15 cellular contexts compared by ENCODE assay signal in genomic region chr2:232310690-232311089, GRCh38.
DNase-seq lines count a peak whose midpoint lies in the region; ATAC-seq and TF ChIP-seq lines count a peak whose summit lies in the region.
"Had no signal": no experiment of that assay in that cellular context is flagged by ENCODE, and none has a peak within 500 bp of the region (broad histone marks: within the 10 kb centered on the region; RNA-seq: fewer than 3 reads in every experiment).

No MANE protein-coding gene starts in this region.

- H3K9me3 Mint-ChIP-seq in T-helper 1 cell treated with Interleukin-12 subunit alpha and Interleukin-12 subunit beta and Interleukin-4 antibody, amounts not matched to agents 30 μg/mL and 1 μg/mL, for 36 hours: peaks cover 27% of the 10 kb centered on the region
- peaks cover 6% of the 10 kb centered on the region for H3K9me3 Mint-ChIP-seq in neural crest cell

- no peak overlapping the region for H3K14ac ChIP-seq in IMR-90 (replicated peaks; ENCODE audit: low read depth, low read length)

- no peaks in the 10 kb centered on the region for H3K79me1 ChIP-seq in IMR-90 (ENCODE audit: low read depth in 1 of 2, low read length in 2 of 2)

- H2BK5ac ChIP-seq in IMR-90 (ENCODE audit: low read depth, low read length, poor library complexity, severe bottlenecking): no peak overlapping the region

- no peak overlapping the region for H2BK120ac ChIP-seq in IMR-90 (ENCODE audit: low read depth, low read length)

- no peak overlapping the region for H3K9ac ChIP-seq in IMR-90 (ENCODE audit: low read depth, low read length)

- CTCF ChIA-PET in IMR-90 (lab: Yijun Ruan, JAX): no interaction called here

- H2AK9ac ChIP-seq in IMR-90 (replicated peaks; ENCODE audit: low read depth, low read length, poor library complexity): peak overlapping the region; percentile 63

- POLR2A ChIA-PET in IMR-90 (lab: Charles Lee; ENCODE audit: unreplicated experiment): interaction anchor here (0.6 kb wide), 1 partner anchor 1983 kb away, joined by 3 read pairs; the partner anchor contains the start of gene SP140L

- no peaks in the 10 kb centered on the region for H4K20me1 ChIP-seq in IMR-90 (ENCODE audit: insufficient read depth, low read length)

- H4K91ac ChIP-seq in IMR-90 (ENCODE audit: insufficient read depth, low read depth, low read length): no peak overlapping the region

- H3K27ac ChIP-seq in IMR-90 (ENCODE audit: insufficient read depth, low read length) (no peak overlapping the region), caudate nucleus (ENCODE audit: low read depth, low read length) (peak overlapping the region; percentile 49)
- H3K27ac ChIP-seq: 22Rv1, left lung had no signal

- H4K5ac ChIP-seq in IMR-90 (ENCODE audit: low read depth, low read length): no peak overlapping the region

- H2BK15ac ChIP-seq in IMR-90 (ENCODE audit: low read depth, low read length): no peak overlapping the region

- TF ChIP-seq RAD21 in IMR-90 (IDR thresholded peaks at IDR 0.05; ENCODE audit: low read length): no peak

- no peaks in the 10 kb centered on the region for H3K27me3 ChIP-seq in IMR-90 (ENCODE audit: control insufficient read depth, insufficient read depth, low read length)
- H3K27me3 ChIP-seq: left lung had no signal

- no peak overlapping the region for H3K4me3 ChIP-seq in IMR-90 (ENCODE audit: insufficient read depth, low read depth, low read length)
- H3K4me3 ChIP-seq: GM23338, left lung had no signal

- no peak overlapping the region for H3K4ac ChIP-seq in IMR-90 (ENCODE audit: low read depth, low read length)

- H2AK5ac ChIP-seq in IMR-90 (ENCODE audit: low read depth, low read length): no peak overlapping the region

- no peak overlapping the region for H2BK20ac ChIP-seq in IMR-90 (ENCODE audit: low read depth, low read length)

- BruUV-seq in IMR-90 (replicated peaks; lab: Mats Ljungman, UMichigan): no TSS peak

- H3K56ac ChIP-seq in IMR-90 (ENCODE audit: extremely low read depth, insufficient read depth, low read length): no peak overlapping the region

- no peaks in the 10 kb centered on the region for H3K36me3 ChIP-seq in IMR-90 (ENCODE audit: control insufficient read depth, insufficient read depth, low read length)

- no peak for DNase-seq in T-helper 1 cell
- no peak for DNase-seq in IMR-90
- peak in 1 of 61 donors; percentile 9 for DNase-seq in caudate nucleus (lab: John Stamatoyannopoulos, UW)
- DNase-seq in neural crest cell (ENCODE audit: low read depth, low spot score): no peak
- no peak for DNase-seq in activated effector memory CD4-positive, alpha-beta T cell treated with Interleukin-2 at 50 U/mL for 16 hours
- no peak for DNase-seq in epidermal melanocyte (ENCODE audit: insufficient read length, low spot score)
- DNase-seq: activated gamma-delta T cell, left lung, NCI-H146, NCI-H345, SHP77 had no signal

- peaks cover 9% of the 10 kb centered on the region; the same call in 1 of the 2 replicates for H3K9me1 ChIP-seq in IMR-90 (ENCODE audit: insufficient read depth, low read length)

- no peak overlapping the region for H2AFZ ChIP-seq in IMR-90 (replicated peaks; ENCODE audit: low read length, poor library complexity)
- H2AFZ ChIP-seq: GM23338 had no signal

- H3K27ac Mint-ChIP-seq in T-helper 1 cell treated with Interleukin-12 subunit alpha and Interleukin-12 subunit beta and Interleukin-4 antibody, amounts not matched to agents 30 μg/mL and 1 μg/mL, for 36 hours: peak overlapping the region; percentile 76
- H3K27ac Mint-ChIP-seq in neural crest cell (ENCODE audit: unreplicated experiment): peak overlapping the region; percentile 75
- H3K27ac Mint-ChIP-seq: GM23338 had no signal

- no peak overlapping the region for H4K8ac ChIP-seq in IMR-90 (ENCODE audit: low read depth in 2 of 2, low read length in 2 of 2)

- no peak overlapping the region for H3K23ac ChIP-seq in IMR-90 (ENCODE audit: low read depth, low read length)

- no peaks in the 10 kb centered on the region for H3K27me3 Mint-ChIP-seq in T-helper 1 cell treated with Interleukin-12 subunit alpha and Interleukin-12 subunit beta and Interleukin-4 antibody, amounts not matched to agents 30 μg/mL and 1 μg/mL, for 36 hours (ENCODE audit: low read depth)
- no peaks in the 10 kb centered on the region for H3K27me3 Mint-ChIP-seq in neural crest cell (ENCODE audit: low read depth)

- in situ Hi-C loops in IMR-90 (cut with MboI; ENCODE audit: low sequenced_read_pairs): no loop called here

- WGBS in IMR-90 (ENCODE audit: extremely low coverage in 2 of 2, insufficient read length in 1 of 2), 2 experiments: no CpG with 5 or more reads among the region's 1 CpG

- H3K4me2 ChIP-seq in IMR-90 (ENCODE audit: low read depth, low read length): no peak overlapping the region
- H3K4me2 ChIP-seq: GM23338 had no signal

- H3K9me3 ChIP-seq in IMR-90 (ENCODE audit: control insufficient read depth, insufficient read depth, low read length): no peaks in the 10 kb centered on the region

- ATAC-seq in IMR-90 (ENCODE audit: low read depth): peak; percentile 32; the same call in 1 of the 2 replicates
- no peak for ATAC-seq in activated CD4-positive, CD25-positive, alpha-beta regulatory T cell treated with anti-CD3 and anti-CD28 coated beads, Interleukin-2, amount 50 U/mL, for 24 hours
- ATAC-seq: left lung had no signal

- peak overlapping the region; percentile 23 for H3K4me3 Mint-ChIP-seq in T-helper 1 cell treated with Interleukin-12 subunit alpha and Interleukin-12 subunit beta and Interleukin-4 antibody, amounts not matched to agents 30 μg/mL and 1 μg/mL, for 36 hours
- H3K4me3 Mint-ChIP-seq in neural crest cell: no peak overlapping the region
- H3K4me3 Mint-ChIP-seq: GM23338 had no signal

- H3K4me1 Mint-ChIP-seq in T-helper 1 cell treated with Interleukin-12 subunit alpha and Interleukin-12 subunit beta and Interleukin-4 antibody, amounts not matched to agents 30 μg/mL and 1 μg/mL, for 36 hours (ENCODE audit: low read depth): peaks cover 54% of the 10 kb centered on the region
- H3K4me1 Mint-ChIP-seq in neural crest cell: no peaks in the 10 kb centered on the region

- dilution Hi-C loops in IMR-90 (cut with HindIII; ENCODE audit: low sequenced_read_pairs, unreplicated experiment): no loop called here

- TF ChIP-seq CTCF in IMR-90 (conservative IDR thresholded peaks at IDR 0.05; ENCODE audit: low read depth, low read length) (no peak), neural crest cell (conservative IDR thresholded peaks at IDR 0.05) (no peak)

- intact Hi-C loops in IMR-90 (cut with micrococcal nuclease): no loop called here

- no peak for TF ChIP-seq POLR2A in IMR-90 (IDR thresholded peaks at IDR 0.05; ENCODE audit: low read depth, low read length)

- H3K18ac ChIP-seq in IMR-90 (ENCODE audit: low read depth, low read length): no peak overlapping the region

- peaks cover 18% of the 10 kb centered on the region for H3K36me3 Mint-ChIP-seq in T-helper 1 cell treated with Interleukin-12 subunit alpha and Interleukin-12 subunit beta and Interleukin-4 antibody, amounts not matched to agents 30 μg/mL and 1 μg/mL, for 36 hours (ENCODE audit: low read depth)
- H3K36me3 Mint-ChIP-seq in neural crest cell (ENCODE audit: low read depth): peaks cover 22% of the 10 kb centered on the region

- no peaks in the 10 kb centered on the region for H3K4me1 ChIP-seq in IMR-90 (ENCODE audit: control insufficient read depth, insufficient read depth, low read length)

TF ChIP-seq in IMR-90, 13 proteins besides CTCF, POLR2A, EP300 and RAD21:
- TF ChIP-seq MAFK (IDR thresholded peaks at IDR 0.05; ENCODE audit: low read depth, low read length): no peak
- TF ChIP-seq CEBPB (IDR thresholded peaks at IDR 0.05; ENCODE audit: low read depth, low read length): no peak
- TF ChIP-seq FOS (IDR thresholded peaks at IDR 0.05; ENCODE audit: low read depth, low read length): no peak
- no peak for TF ChIP-seq MXI1 (IDR thresholded peaks at IDR 0.05; ENCODE audit: borderline replicate concordance, low read depth, low read length)
- TF ChIP-seq CHD1 (IDR thresholded peaks at IDR 0.05; ENCODE audit: low read depth, low read length): no peak
- TF ChIP-seq BHLHE40 (IDR thresholded peaks at IDR 0.05; ENCODE audit: low read depth, low read length): no peak
- no peak for TF ChIP-seq NFE2L2 (IDR thresholded peaks at IDR 0.05; ENCODE audit: low read depth, low read length)
- TF ChIP-seq MAZ (IDR thresholded peaks at IDR 0.05; ENCODE audit: borderline replicate concordance, low read depth, low read length): no peak
- TF ChIP-seq SMC3 (IDR thresholded peaks at IDR 0.05; ENCODE audit: low read depth, low read length): no peak
- no peak for TF ChIP-seq RCOR1 (IDR thresholded peaks at IDR 0.05; ENCODE audit: insufficient replicate concordance, low read length)
- TF ChIP-seq USF2 (IDR thresholded peaks at IDR 0.05; ENCODE audit: low read depth, low read length): no peak
- no peak for TF ChIP-seq ELK1 (IDR thresholded peaks at IDR 0.05; ENCODE audit: borderline replicate concordance, low read depth, low read length)
- TF ChIP-seq RFX5 (IDR thresholded peaks at IDR 0.05; ENCODE audit: low read depth, low read length): no peak
TF ChIP-seq in IMR-90: peak in this region for 0.
